Comparison of ENCODE assay signal across 17 cellular contexts in the genomic region with DNA sequence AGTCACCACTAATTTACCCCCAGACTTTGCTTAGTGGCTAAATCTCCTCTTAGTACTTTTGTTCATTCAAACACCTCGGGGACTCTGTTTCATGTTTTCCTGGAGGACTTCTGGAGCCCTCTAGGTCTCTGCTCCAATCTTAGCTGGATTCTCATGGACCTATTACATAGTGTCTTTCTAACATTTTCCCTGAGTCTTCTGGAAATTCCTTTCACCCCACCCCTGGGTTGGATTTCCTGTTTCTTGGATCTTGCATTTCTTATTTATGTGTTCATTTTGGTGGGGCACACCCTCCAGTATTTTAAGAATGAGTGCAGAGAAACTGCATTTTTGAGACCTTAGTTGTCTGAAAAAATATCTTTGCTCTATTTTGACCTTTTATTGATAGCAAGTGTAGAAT.
DNase-seq lines count a peak whose midpoint lies in the region; ATAC-seq and TF ChIP-seq lines count a peak whose summit lies in the region.
"Had no signal": no experiment of that assay in that cellular context is flagged by ENCODE, and none has a peak within 500 bp of the region (broad histone marks: within the 10 kb centered on the region; RNA-seq: fewer than 3 reads in every experiment).

No MANE protein-coding gene starts in this region.

- intact Hi-C loops in left ventricle myocardium inferior (cut with micrococcal nuclease) (no loop called here), cardiac septum (cut with DNase I) (no loop called here)

- H2AFZ ChIP-seq in SK-N-SH (ENCODE audit: low read depth): peak overlapping the region; percentile 40; the same call in 1 of the 2 replicates
- H2AFZ ChIP-seq: hepatocyte had no signal

- no peak for TF ChIP-seq CTCF in left ventricle myocardium inferior (IDR thresholded peaks at IDR 0.05; ENCODE audit: borderline replicate concordance)
- no peak for TF ChIP-seq CTCF in SK-N-SH (IDR thresholded peaks at IDR 0.05)
- no peak for TF ChIP-seq CTCF in fibroblast of pulmonary artery (IDR thresholded peaks at IDR 0.05; ENCODE audit: low read length, missing control alignments)
- no peak for TF ChIP-seq CTCF in type B pancreatic cell (conservative IDR thresholded peaks at IDR 0.05)

- H3K9me2 ChIP-seq in SK-N-SH: no peaks in the 10 kb centered on the region

- no peak overlapping the region for H3K9ac ChIP-seq in SK-N-SH

- no peak for ATAC-seq in GM21619 (IDR thresholded peaks at IDR 0.05; ENCODE audit: unreplicated experiment)
- no peak for ATAC-seq in HG02840 (IDR thresholded peaks at IDR 0.05; ENCODE audit: low FRiP score, unreplicated experiment)
- ATAC-seq: A549; activated T-cell treated with anti-CD3 and anti-CD28 coated beads, Interleukin-2, amount 50 U/mL, for 72 hours had no signal

- no peaks in the 10 kb centered on the region for H3K36me3 Mint-ChIP-seq in type B pancreatic cell
- H3K36me3 Mint-ChIP-seq in activated T-cell treated with anti-CD3 and anti-CD28 coated beads, Interleukin-2, amount 50 U/mL, for 24 hours (ENCODE audit: low read depth): no peaks in the 10 kb centered on the region

- no peak for DNase-seq in left ventricle myocardium inferior
- no peak for DNase-seq in cardiac septum (ENCODE audit: low spot score)
- no peak for DNase-seq in SK-N-SH
- peak; percentile 63 for DNase-seq in fibroblast of pulmonary artery (ENCODE audit: low read depth)
- DNase-seq in type B pancreatic cell (ENCODE audit: extremely low spot score, unreplicated experiment): no peak
- DNase-seq in activated T-cell treated with anti-CD3 and anti-CD28 coated beads, Interleukin-2, amount 50 U/mL, for 24 hours: no peak
- DNase-seq: activated T-cell treated with anti-CD3 and anti-CD28 coated beads, Interleukin-2, amount 50 U/mL, for 72 hours; COR-L47; GDM1; Karpas-422; NCI-H510A; occipital lobe had no signal

- H3K27me3 ChIP-seq in left ventricle myocardium inferior (ENCODE audit: low read depth) (no peaks in the 10 kb centered on the region), SK-N-SH (ENCODE audit: insufficient read depth) (no peaks in the 10 kb centered on the region)
- H3K27me3 ChIP-seq: hepatocyte had no signal

- CTCF ChIA-PET in SK-N-SH (lab: Yijun Ruan, JAX): no interaction called here

- H3K4me1 ChIP-seq in left ventricle myocardium inferior (peaks cover 16% of the 10 kb centered on the region), SK-N-SH (ENCODE audit: control insufficient read depth in 1 of 2, insufficient read depth in 2 of 2, low read depth in 1 of 2, low read length in 1 of 2) (peaks cover 2 to 18% of the 10 kb centered on the region in 2 experiments; a peak in 2 of 4 replicates)
- H3K4me1 ChIP-seq: A549 had no signal

- no peaks in the 10 kb centered on the region for H4K20me1 ChIP-seq in SK-N-SH (ENCODE audit: insufficient read depth)

- no peak overlapping the region for H3K4me3 Mint-ChIP-seq in type B pancreatic cell
- H3K4me3 Mint-ChIP-seq in activated T-cell treated with anti-CD3 and anti-CD28 coated beads, Interleukin-2, amount 50 U/mL, for 24 hours: no peak overlapping the region
- H3K4me3 Mint-ChIP-seq: activated T-cell treated with anti-CD3 and anti-CD28 coated beads, Interleukin-2, amount 50 U/mL, for 72 hours had no signal

- no peaks in the 10 kb centered on the region for H3K79me2 ChIP-seq in SK-N-SH (ENCODE audit: insufficient read depth)
- H3K79me2 ChIP-seq: hepatocyte had no signal

- no peak for TF ChIP-seq EP300 in SK-N-SH (IDR thresholded peaks at IDR 0.05; ENCODE audit: borderline replicate concordance in 1 of 2, low read depth in 1 of 2, low read length in 1 of 2)

- 68% methylated on average over 1 of the region's 1 CpG for WGBS in SK-N-SH (ENCODE audit: low lambda C conversion rate)

- POLR2A ChIA-PET in SK-N-SH (lab: Yijun Ruan, JAX): no interaction called here

- peak overlapping the region; percentile 16 for H3K27ac ChIP-seq in left ventricle myocardium inferior (replicated peaks)
- no peak overlapping the region; a peak in 1 of 4 replicates for H3K27ac ChIP-seq in SK-N-SH (ENCODE audit: low read depth in 2 of 2, low read length in 1 of 2)
- H3K27ac ChIP-seq: A549, hepatocyte had no signal

- peaks cover 7% of the 10 kb centered on the region for H3K9me3 Mint-ChIP-seq in type B pancreatic cell
- H3K9me3 Mint-ChIP-seq in activated T-cell treated with anti-CD3 and anti-CD28 coated beads, Interleukin-2, amount 50 U/mL, for 24 hours: no peaks in the 10 kb centered on the region

- H3K36me3 ChIP-seq in left ventricle myocardium inferior: no peaks in the 10 kb centered on the region
- no peaks in the 10 kb centered on the region for H3K36me3 ChIP-seq in SK-N-SH (replicated peaks in 1 of 2; ENCODE audit: control insufficient read depth in 1 of 2, insufficient read depth in 2 of 2, low read length in 1 of 2)

- no peak for TF ChIP-seq RAD21 in SK-N-SH (IDR thresholded peaks at IDR 0.05; ENCODE audit: low read length)

- no peaks in the 10 kb centered on the region for H3F3A ChIP-seq in SK-N-SH (replicated peaks; ENCODE audit: insufficient read depth)

- H3K4me2 ChIP-seq in SK-N-SH: no peak overlapping the region
- H3K4me2 ChIP-seq: A549, hepatocyte had no signal

- H3K27ac Mint-ChIP-seq in type B pancreatic cell: peak overlapping the region; percentile 65
- no peak overlapping the region for H3K27ac Mint-ChIP-seq in activated T-cell treated with anti-CD3 and anti-CD28 coated beads, Interleukin-2, amount 50 U/mL, for 24 hours
- H3K27ac Mint-ChIP-seq: activated T-cell treated with anti-CD3 and anti-CD28 coated beads, Interleukin-2, amount 50 U/mL, for 72 hours had no signal

- H3K9me3 ChIP-seq in left ventricle myocardium inferior (replicated peaks): no peaks in the 10 kb centered on the region
- no peaks in the 10 kb centered on the region for H3K9me3 ChIP-seq in SK-N-SH
- H3K9me3 ChIP-seq: A549 had no signal

- no peaks in the 10 kb centered on the region for H3K27me3 Mint-ChIP-seq in type B pancreatic cell
- H3K27me3 Mint-ChIP-seq in activated T-cell treated with anti-CD3 and anti-CD28 coated beads, Interleukin-2, amount 50 U/mL, for 24 hours: no peaks in the 10 kb centered on the region

- H3K4me1 Mint-ChIP-seq in type B pancreatic cell (ENCODE audit: unreplicated experiment): peaks cover 26% of the 10 kb centered on the region
- H3K4me1 Mint-ChIP-seq in activated T-cell treated with anti-CD3 and anti-CD28 coated beads, Interleukin-2, amount 50 U/mL, for 24 hours (ENCODE audit: low read depth): no peaks in the 10 kb centered on the region

- H3K4me3 ChIP-seq in left ventricle myocardium inferior (no peak overlapping the region), SK-N-SH (ENCODE audit: low read depth in 2 of 2, low read length in 1 of 2) (no peak overlapping the region), fibroblast of pulmonary artery (replicated peaks; ENCODE audit: low read depth, low read length) (no peak overlapping the region)
- H3K4me3 ChIP-seq: A549, hepatocyte, skin epidermis had no signal

TF ChIP-seq in SK-N-SH, 30 proteins besides CTCF, POLR2A, EP300 and RAD21:
- no peak for TF ChIP-seq RCOR1 (IDR thresholded peaks at IDR 0.05; ENCODE audit: low read length)
- 0 out of 2 replicates have a peak, but pooled peaks have one; percentile 20 for TF ChIP-seq RXRA (IDR thresholded peaks at IDR 0.05; ENCODE audit: borderline replicate concordance, low read depth)
